1 cellular context compared by ENCODE assay signal in genomic region chr6:136822051-136822378, GRCh38.
TF ChIP-seq lines count a peak whose summit lies in the region.

No MANE protein-coding gene starts in this region.

TF ChIP-seq in HepG2, 621 proteins besides CTCF, POLR2A, EP300 and RAD21:
- TF ChIP-seq NCOA5 (CRISPR knock-in tag; IDR thresholded peaks at IDR 0.05), result no peak
- TF ChIP-seq SAFB2 (CRISPR knock-in tag; IDR thresholded peaks at IDR 0.05; ENCODE audit: borderline replicate concordance, low read depth), result no peak
- TF ChIP-seq NPAS2 (CRISPR knock-in tag; IDR thresholded peaks at IDR 0.05; ENCODE audit: borderline replicate concordance), result no peak
- TF ChIP-seq SMYD3 (CRISPR knock-in tag; IDR thresholded peaks at IDR 0.05), result no peak
- TF ChIP-seq KLF12 (CRISPR knock-in tag; IDR thresholded peaks at IDR 0.05; ENCODE audit: borderline replicate concordance), result no peak
TF ChIP-seq in HepG2: peak in this region for 0.
